In the genomic region with DNA sequence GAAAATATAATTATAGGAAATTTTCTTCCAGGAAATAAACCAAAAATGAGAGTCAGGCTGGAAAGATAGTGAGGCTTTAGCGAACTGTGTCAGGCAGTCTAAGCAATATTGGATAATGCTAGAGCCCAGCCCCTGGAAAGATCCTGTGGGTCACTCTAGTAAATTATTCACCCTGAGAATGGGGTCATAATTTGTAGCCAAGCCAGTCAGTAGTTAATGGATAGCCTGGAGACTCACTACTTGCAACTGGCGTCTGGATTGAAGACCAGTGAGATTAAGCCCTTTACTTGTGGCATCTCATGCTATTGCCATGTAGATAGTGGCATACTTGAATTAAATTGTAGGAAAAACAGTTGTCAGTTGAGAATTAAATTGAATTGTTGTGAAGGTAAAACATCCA, we compare ENCODE assay signal across 14 cellular contexts. TPM values are rescaled to one million over a fixed set of nuclear protein-coding genes. Genes with fewer than 3 reads are reported as not detected.
DNase-seq lines count a peak whose midpoint lies in the region; ATAC-seq, FAIRE-seq and TF ChIP-seq lines count a peak whose summit lies in the region.
"Not testable (repeated sequence)": the region's sequence is repeated elsewhere in the genome, so short reads cannot be mapped to it uniquely, and the experiment has no call there.
"Had no signal": no experiment of that assay in that cellular context is flagged by ENCODE, and none has a peak within 500 bp of the region (broad histone marks: within the 10 kb centered on the region; RNA-seq: fewer than 3 reads in every experiment).

No MANE protein-coding gene starts in this region.

- WGBS in A549 (ENCODE audit: missing lambda C conversion rate) = 60% methylated on average over 2 of the region's 2 CpGs
- WGBS in HepG2 (ENCODE audit: low lambda C conversion rate) = 4% methylated on average over 2 of the region's 2 CpGs
- WGBS in mesenchymal stem cell = 92% methylated on average over 2 of the region's 2 CpGs
- WGBS in small intestine, 3 donors = 11 to 64% (median 38%) methylated on average over 2 of the region's 2 CpGs

- not testable (repeated sequence) for H3K4ac ChIP-seq in mesenchymal stem cell (ENCODE audit: low read depth in 1 of 2, low read length in 2 of 2)

- not testable (repeated sequence) for TF ChIP-seq RAD21 in A549 (conservative IDR thresholded peaks at IDR 0.05 in 1 of 2, IDR thresholded peaks at IDR 0.05 in 1 of 2); HepG2 (CRISPR knock-in tag; IDR thresholded peaks at IDR 0.05)

- not testable (repeated sequence) for TF ChIP-seq POLR2A in A549 (IDR thresholded peaks at IDR 0.05; ENCODE audit: low read length); HepG2 (IDR thresholded peaks at IDR 0.05; ENCODE audit: insufficient read depth in 1 of 2, low read depth in 2 of 2, low read length in 2 of 2)

- H3K4me1 Mint-ChIP-seq in Calu3 (ENCODE audit: low read depth, unreplicated experiment) = peaks cover 36% of the 10 kb centered on the region
- not testable (repeated sequence) for H3K4me1 Mint-ChIP-seq in nephron

- H3K9ac ChIP-seq in HepG2 (ENCODE audit: insufficient read depth, low read depth, low read length); mesenchymal stem cell (ENCODE audit: low read length): not testable (repeated sequence)

- not testable (repeated sequence) for TF ChIP-seq CTCF in A549 (IDR thresholded peaks at IDR 0.05); Calu3 (IDR thresholded peaks at IDR 0.05; ENCODE audit: unreplicated experiment); epithelial cell of proximal tubule (conservative IDR thresholded peaks at IDR 0.05; ENCODE audit: low read depth, low read length); HepG2 (CRISPR knock-in tag; IDR thresholded peaks at IDR 0.05); nephron (IDR thresholded peaks at IDR 0.05; ENCODE audit: unreplicated experiment in 3 of 3)

- not testable (repeated sequence) for H3K9me3 ChIP-seq in A549; HepG2 (ENCODE audit: low read length); mesenchymal stem cell (ENCODE audit: control insufficient read depth, low read length); small intestine (ENCODE audit: control insufficient read depth, low read depth)

- not testable (repeated sequence) for H3K27me3 Mint-ChIP-seq in Calu3 (ENCODE audit: unreplicated experiment); nephron (ENCODE audit: low read depth)

- not testable (repeated sequence) for H3K9me3 Mint-ChIP-seq in Calu3 (ENCODE audit: low read depth, unreplicated experiment); nephron

- not testable (repeated sequence) for H2AFZ ChIP-seq in HepG2 (ENCODE audit: low read length); mesenchymal stem cell (ENCODE audit: low read depth, low read length)

- ATAC-seq in A549 = not testable (repeated sequence)
- peak; percentile 89 for ATAC-seq in HepG2

- TF ChIP-seq EP300 in A549 (IDR thresholded peaks at IDR 0.05); HepG2 (IDR thresholded peaks at IDR 0.05; ENCODE audit: low read depth in 2 of 2, low read length in 2 of 2); HepG2 (CRISPR knock-in tag; IDR thresholded peaks at IDR 0.05; ENCODE audit: borderline replicate concordance): not testable (repeated sequence)

- H3K23ac ChIP-seq in mesenchymal stem cell (ENCODE audit: low read length in 2 of 2) = not testable (repeated sequence)

- CTCF ChIA-PET in A549 (lab: Yijun Ruan, JAX); Calu3 (lab: Charles Lee); HepG2 (lab: Yijun Ruan, JAX; ENCODE audit: low intra/inter-chr PET ratio, low total read pairs): not testable (repeated sequence)

- H3K36me3 ChIP-seq in HepG2 (replicated peaks in 1 of 2; ENCODE audit: control insufficient read depth in 1 of 2, insufficient read depth in 2 of 2, low read length in 2 of 2); mesenchymal stem cell (ENCODE audit: control insufficient read depth in 1 of 2, insufficient read depth in 2 of 2, low read depth in 1 of 2, low read length in 2 of 2); small intestine (ENCODE audit: control insufficient read depth in 2 of 2, insufficient read depth in 2 of 2, low read length in 2 of 2): not testable (repeated sequence)

- not testable (repeated sequence) for H3K36me3 Mint-ChIP-seq in Calu3 (ENCODE audit: insufficient read depth, unreplicated experiment); nephron (ENCODE audit: low read depth)

- H3K27me3 ChIP-seq in HepG2 (ENCODE audit: control insufficient read depth in 1 of 2, insufficient read depth in 2 of 2, low read length in 2 of 2); mesenchymal stem cell (ENCODE audit: control insufficient read depth in 1 of 2, insufficient read depth in 1 of 2, low read length in 2 of 2); small intestine (ENCODE audit: control insufficient read depth in 2 of 2, insufficient read depth in 2 of 2, low read length in 2 of 2): not testable (repeated sequence)

- POLR2A ChIA-PET in A549 (lab: Yijun Ruan, JAX); HepG2 (lab: Yijun Ruan, JAX): not testable (repeated sequence)

- not testable (repeated sequence) for H2BK15ac ChIP-seq in mesenchymal stem cell (ENCODE audit: low read depth, poor library complexity, severe bottlenecking)

- not testable (repeated sequence) for H2BK120ac ChIP-seq in mesenchymal stem cell (ENCODE audit: low read depth, low read length)

- intact Hi-C loops in Calu3 (cut with micrococcal nuclease; ENCODE audit: unreplicated experiment) = loop anchor here (10.0 kb wide), 1 partner anchor 837 kb away; no protein-coding TSS in a partner anchor
- intact Hi-C loops in HepG2 (cut with micrococcal nuclease; ENCODE audit: unreplicated experiment) = not testable (repeated sequence)

- not testable (repeated sequence) for H3K18ac ChIP-seq in mesenchymal stem cell (ENCODE audit: low read depth in 1 of 2, low read length in 2 of 2)

- H3K79me2 ChIP-seq in HepG2 (ENCODE audit: insufficient read depth, low read length) = not testable (repeated sequence)

- not testable (repeated sequence) for H3K27ac ChIP-seq in A549; HepG2 (ENCODE audit: extremely low read length, insufficient read depth, low read length); small intestine (ENCODE audit: low read depth in 1 of 2, low read length in 1 of 2)
- peak overlapping the region; percentile 47 for H3K27ac ChIP-seq in mesenchymal stem cell (ENCODE audit: low read length, poor library complexity, severe bottlenecking)

- not testable (repeated sequence) for H3K14ac ChIP-seq in mesenchymal stem cell (ENCODE audit: low read length in 2 of 2)

- in situ Hi-C loops in HepG2 (cut with HindIII; ENCODE audit: extremely low pct_ligation_motif_present, low pct_unique_long_range_greater_than_20kb) = not testable (repeated sequence)

- 0 out of 3 replicates have a peak overlapping the region, but pooled peaks have one; percentile 1 for H3K4me2 ChIP-seq in A549
- not testable (repeated sequence) for H3K4me2 ChIP-seq in HepG2 (ENCODE audit: low read depth, low read length); mesenchymal stem cell (ENCODE audit: low read length, poor library complexity, severe bottlenecking)

- not testable (repeated sequence) for BruUV-seq in Calu3 (replicated peaks; lab: Mats Ljungman, UMichigan); HepG2 (replicated peaks; lab: Mats Ljungman, UMichigan)

- not testable (repeated sequence) for H3K4me3 ChIP-seq in A549; epithelial cell of proximal tubule (ENCODE audit: low read depth, low read length); HepG2 (replicated peaks in 1 of 3; ENCODE audit: insufficient read depth in 1 of 3, low read depth in 2 of 3, low read length in 3 of 3); mesenchymal stem cell (ENCODE audit: insufficient read depth in 1 of 2, low read depth in 1 of 2, low read length in 2 of 2); small intestine (ENCODE audit: low read depth in 1 of 2, low read length in 2 of 2)

- H4K20me1 ChIP-seq in HepG2 (ENCODE audit: insufficient read depth, low read length) = not testable (repeated sequence)

- DNase-seq in A549 (ENCODE audit: low read depth in 1 of 2, low spot score in 1 of 2); HepG2 (ENCODE audit: low spot score); mesenchymal stem cell: not testable (repeated sequence)
- DNase-seq in Calu3 (peak; percentile 20), epithelial cell of proximal tubule (ENCODE audit: low read depth) (peak; percentile 32), kidney tubule cell (ENCODE audit: low spot score) (peak; percentile 69), small intestine (peak; percentile 70)

- H2AK5ac ChIP-seq in mesenchymal stem cell (ENCODE audit: low read length, severe bottlenecking) = not testable (repeated sequence)

- H3K4me1 ChIP-seq in A549; HepG2 (ENCODE audit: insufficient read depth, low read length); mesenchymal stem cell (ENCODE audit: control insufficient read depth, insufficient read depth, low read depth, low read length); small intestine (ENCODE audit: control insufficient read depth in 2 of 2, insufficient read depth in 1 of 2, low read depth in 1 of 2, low read length in 1 of 2): not testable (repeated sequence)

- FAIRE-seq in A549 (lab: Jason Lieb, UNC) = not testable (repeated sequence)
- peak; percentile 21 for FAIRE-seq in HepG2 (lab: Jason Lieb, UNC)
- peak; percentile 19 for FAIRE-seq in small intestine (lab: Jason Lieb, UNC)

- H4K8ac ChIP-seq in mesenchymal stem cell (ENCODE audit: low read length) = not testable (repeated sequence)

- not testable (repeated sequence) for H2BK5ac ChIP-seq in mesenchymal stem cell (ENCODE audit: low read depth, low read length, poor library complexity, severe bottlenecking)

- not testable (repeated sequence) for H4K91ac ChIP-seq in mesenchymal stem cell (ENCODE audit: low read length)

- H3K27ac Mint-ChIP-seq in Calu3 (ENCODE audit: unreplicated experiment) = not testable (repeated sequence)
- H3K27ac Mint-ChIP-seq in nephron = peak overlapping the region; percentile 74 to 90 (median 80)

- H3K4me3 Mint-ChIP-seq in Calu3 (ENCODE audit: low read depth, unreplicated experiment); nephron: not testable (repeated sequence)

- H3K79me1 ChIP-seq in mesenchymal stem cell (replicated peaks; ENCODE audit: low read length, poor library complexity, severe bottlenecking) = not testable (repeated sequence)

- not testable (repeated sequence) for H2BK12ac ChIP-seq in mesenchymal stem cell (ENCODE audit: low read length in 2 of 2)

RNA-seq across cellular contexts. Expression of a gene that starts 51.0 kb away (rescaled TPM):
- polyA plus RNA-seq in A549 (2011; rRNA removed) (0.22 and 0.29 TPM in 2 replicates), A549 (2017; fragmentation: RNase III; extraction: RNeasy Plus Mini Kit Qiagen cat#74134 plus additional on column Dnase treatment) (0.08 TPM in 1 of 3 replicates, not detected in the others), HepG2 (2011; rRNA removed) (not detected in 2 replicates), small intestine (not detected)
- polyA plus RNA-seq in A549 (2012; cell fraction: cytosol; rRNA removed) = not detected in 2 replicates
- polyA plus RNA-seq in A549 (2012; cell fraction: nucleus; rRNA removed) = not detected in 2 replicates
- 0.15 TPM in 1 of 2 replicates, not detected in the other for polyA minus RNA-seq in A549 (2011; rRNA and poly(A)+ RNA removed)
- total RNA-seq in Calu3 (2022) (not detected in 2 replicates), epithelial cell of proximal tubule (not detected in 2 replicates), HepG2 (2016; rRNA removed; fragmentation: Illumina TruSeq; extraction: Trizol) (0.11 TPM in 1 of 2 replicates, not detected in the other)
- not detected in 2 replicates for total RNA-seq in HepG2 (2016; cell fraction: cytosol; rRNA removed; fragmentation: Illumina TruSeq; extraction: Trizol; ENCODE audit: low read depth)
- 0.09 TPM in 1 of 2 replicates, not detected in the other for total RNA-seq in HepG2 (2016; cell fraction: insoluble cytoplasmic fraction; rRNA removed; fragmentation: Illumina TruSeq; extraction: Trizol)
- not detected in 2 replicates for total RNA-seq in HepG2 (2016; cell fraction: membrane; rRNA removed; fragmentation: Illumina TruSeq; extraction: Trizol)
- not detected in 2 replicates for total RNA-seq in HepG2 (2016; cell fraction: nucleus; rRNA removed; fragmentation: Illumina TruSeq; extraction: Trizol)
- polyA plus RNA-seq in HepG2 (2011; cell fraction: cytosol; rRNA removed) = not detected in 2 replicates
- polyA plus RNA-seq in HepG2 (2011; cell fraction: nucleus; rRNA removed) = not detected in 2 replicates
- polyA plus RNA-seq in HepG2 (2012) = 0.08 TPM in 1 of 2 replicates, not detected in the other
- polyA plus RNA-seq in HepG2 (2016; cell fraction: cytosol; fragmentation: Illumina TruSeq; extraction: Trizol; ENCODE audit: low read depth) = not detected in 2 replicates
- polyA plus RNA-seq in HepG2 (2016; cell fraction: insoluble cytoplasmic fraction; fragmentation: Illumina TruSeq; extraction: Trizol; ENCODE audit: low read depth) = not detected in 2 replicates
- polyA plus RNA-seq in HepG2 (2016; cell fraction: membrane; fragmentation: Illumina TruSeq; extraction: Trizol; ENCODE audit: low read depth) = 0.08 TPM in 1 of 2 replicates, not detected in the other
- not detected in 2 replicates for polyA plus RNA-seq in HepG2 (2016; cell fraction: nucleus; fragmentation: Illumina TruSeq; extraction: Trizol; ENCODE audit: insufficient read depth, low read depth)
- polyA minus RNA-seq in HepG2 (2011; rRNA and poly(A)+ RNA removed; ENCODE audit: low replicate concordance) = not detected in 2 replicates
- not detected in 2 replicates for polyA minus RNA-seq in HepG2 (2011; cell fraction: cytosol; rRNA and poly(A)+ RNA removed)
- polyA minus RNA-seq in HepG2 (2011; cell fraction: nucleus; rRNA and poly(A)+ RNA removed) = not detected in 2 replicates
- not detected for polyA plus RNA-seq in mesenchymal stem cell (2013, experiment 1 of 2)
- polyA plus RNA-seq in mesenchymal stem cell (2013, experiment 2 of 2) = not detected
- total RNA-seq: CD4-positive, alpha-beta memory T cell; GM12878; GM23248; H1; H7 had no signal
- polyA plus RNA-seq: BJ; CD4-positive, alpha-beta memory T cell; GM12878; GM23248; H1 had no signal
